In genomic region chr2:151789055-151789834, GRCh38 we compare ENCODE assay signal across 1 cellular context.
TF ChIP-seq lines count a peak whose summit lies in the region.

No MANE protein-coding gene starts in this region.

TF ChIP-seq in K562, 482 proteins besides CTCF, POLR2A, EP300 and RAD21 (continued from another document and continues in another):
- TF ChIP-seq, protein P1, sequence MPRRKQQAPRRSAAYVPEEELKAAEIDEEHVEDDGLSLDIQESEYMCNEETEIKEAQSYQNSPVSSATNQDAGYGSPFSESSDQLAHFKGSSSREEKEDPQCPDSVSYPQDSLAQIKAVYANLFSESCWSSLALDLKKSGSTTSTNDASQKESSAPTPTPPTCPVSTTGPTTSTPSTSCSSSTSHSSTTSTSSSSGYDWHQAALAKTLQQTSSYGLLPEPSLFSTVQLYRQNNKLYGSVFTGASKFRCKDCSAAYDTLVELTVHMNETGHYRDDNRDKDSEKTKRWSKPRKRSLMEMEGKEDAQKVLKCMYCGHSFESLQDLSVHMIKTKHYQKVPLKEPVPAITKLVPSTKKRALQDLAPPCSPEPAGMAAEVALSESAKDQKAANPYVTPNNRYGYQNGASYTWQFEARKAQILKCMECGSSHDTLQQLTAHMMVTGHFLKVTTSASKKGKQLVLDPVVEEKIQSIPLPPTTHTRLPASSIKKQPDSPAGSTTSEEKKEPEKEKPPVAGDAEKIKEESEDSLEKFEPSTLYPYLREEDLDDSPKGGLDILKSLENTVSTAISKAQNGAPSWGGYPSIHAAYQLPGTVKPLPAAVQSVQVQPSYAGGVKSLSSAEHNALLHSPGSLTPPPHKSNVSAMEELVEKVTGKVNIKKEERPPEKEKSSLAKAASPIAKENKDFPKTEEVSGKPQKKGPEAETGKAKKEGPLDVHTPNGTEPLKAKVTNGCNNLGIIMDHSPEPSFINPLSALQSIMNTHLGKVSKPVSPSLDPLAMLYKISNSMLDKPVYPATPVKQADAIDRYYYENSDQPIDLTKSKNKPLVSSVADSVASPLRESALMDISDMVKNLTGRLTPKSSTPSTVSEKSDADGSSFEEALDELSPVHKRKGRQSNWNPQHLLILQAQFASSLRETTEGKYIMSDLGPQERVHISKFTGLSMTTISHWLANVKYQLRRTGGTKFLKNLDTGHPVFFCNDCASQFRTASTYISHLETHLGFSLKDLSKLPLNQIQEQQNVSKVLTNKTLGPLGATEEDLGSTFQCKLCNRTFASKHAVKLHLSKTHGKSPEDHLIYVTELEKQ (CRISPR knock-in tag; IDR thresholded peaks at IDR 0.05): no peak
- peak; percentile 17; the same call in 1 of the 2 replicates for TF ChIP-seq SMAD4 (CRISPR knock-in tag; conservative IDR thresholded peaks at IDR 0.05)
- no peak for TF ChIP-seq TARDBP (IDR thresholded peaks at IDR 0.05)
- no peak for TF ChIP-seq CAMTA2 (CRISPR knock-in tag; conservative IDR thresholded peaks at IDR 0.05)
- TF ChIP-seq HINFP (tag; conservative IDR thresholded peaks at IDR 0.05; ENCODE audit: low read depth): no peak
- no peak for TF ChIP-seq ZNF24 (IDR thresholded peaks at IDR 0.05)
- TF ChIP-seq, protein P2, sequence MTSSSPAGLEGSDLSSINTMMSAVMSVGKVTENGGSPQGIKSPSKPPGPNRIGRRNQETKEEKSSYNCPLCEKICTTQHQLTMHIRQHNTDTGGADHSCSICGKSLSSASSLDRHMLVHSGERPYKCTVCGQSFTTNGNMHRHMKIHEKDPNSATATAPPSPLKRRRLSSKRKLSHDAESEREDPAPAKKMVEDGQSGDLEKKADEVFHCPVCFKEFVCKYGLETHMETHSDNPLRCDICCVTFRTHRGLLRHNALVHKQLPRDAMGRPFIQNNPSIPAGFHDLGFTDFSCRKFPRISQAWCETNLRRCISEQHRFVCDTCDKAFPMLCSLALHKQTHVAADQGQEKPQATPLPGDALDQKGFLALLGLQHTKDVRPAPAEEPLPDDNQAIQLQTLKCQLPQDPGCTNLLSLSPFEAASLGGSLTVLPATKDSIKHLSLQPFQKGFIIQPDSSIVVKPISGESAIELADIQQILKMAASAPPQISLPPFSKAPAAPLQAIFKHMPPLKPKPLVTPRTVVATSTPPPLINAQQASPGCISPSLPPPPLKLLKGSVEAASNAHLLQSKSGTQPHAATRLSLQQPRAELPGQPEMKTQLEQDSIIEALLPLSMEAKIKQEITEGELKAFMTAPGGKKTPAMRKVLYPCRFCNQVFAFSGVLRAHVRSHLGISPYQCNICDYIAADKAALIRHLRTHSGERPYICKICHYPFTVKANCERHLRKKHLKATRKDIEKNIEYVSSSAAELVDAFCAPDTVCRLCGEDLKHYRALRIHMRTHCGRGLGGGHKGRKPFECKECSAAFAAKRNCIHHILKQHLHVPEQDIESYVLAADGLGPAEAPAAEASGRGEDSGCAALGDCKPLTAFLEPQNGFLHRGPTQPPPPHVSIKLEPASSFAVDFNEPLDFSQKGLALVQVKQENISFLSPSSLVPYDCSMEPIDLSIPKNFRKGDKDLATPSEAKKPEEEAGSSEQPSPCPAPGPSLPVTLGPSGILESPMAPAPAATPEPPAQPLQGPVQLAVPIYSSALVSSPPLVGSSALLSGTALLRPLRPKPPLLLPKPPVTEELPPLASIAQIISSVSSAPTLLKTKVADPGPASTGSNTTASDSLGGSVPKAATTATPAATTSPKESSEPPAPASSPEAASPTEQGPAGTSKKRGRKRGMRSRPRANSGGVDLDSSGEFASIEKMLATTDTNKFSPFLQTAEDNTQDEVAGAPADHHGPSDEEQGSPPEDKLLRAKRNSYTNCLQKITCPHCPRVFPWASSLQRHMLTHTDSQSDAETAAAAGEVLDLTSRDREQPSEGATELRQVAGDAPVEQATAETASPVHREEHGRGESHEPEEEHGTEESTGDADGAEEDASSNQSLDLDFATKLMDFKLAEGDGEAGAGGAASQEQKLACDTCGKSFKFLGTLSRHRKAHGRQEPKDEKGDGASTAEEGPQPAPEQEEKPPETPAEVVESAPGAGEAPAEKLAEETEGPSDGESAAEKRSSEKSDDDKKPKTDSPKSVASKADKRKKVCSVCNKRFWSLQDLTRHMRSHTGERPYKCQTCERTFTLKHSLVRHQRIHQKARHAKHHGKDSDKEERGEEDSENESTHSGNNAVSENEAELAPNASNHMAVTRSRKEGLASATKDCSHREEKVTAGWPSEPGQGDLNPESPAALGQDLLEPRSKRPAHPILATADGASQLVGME (CRISPR knock-in tag; IDR thresholded peaks at IDR 0.05): no peak
- TF ChIP-seq, protein P3, sequence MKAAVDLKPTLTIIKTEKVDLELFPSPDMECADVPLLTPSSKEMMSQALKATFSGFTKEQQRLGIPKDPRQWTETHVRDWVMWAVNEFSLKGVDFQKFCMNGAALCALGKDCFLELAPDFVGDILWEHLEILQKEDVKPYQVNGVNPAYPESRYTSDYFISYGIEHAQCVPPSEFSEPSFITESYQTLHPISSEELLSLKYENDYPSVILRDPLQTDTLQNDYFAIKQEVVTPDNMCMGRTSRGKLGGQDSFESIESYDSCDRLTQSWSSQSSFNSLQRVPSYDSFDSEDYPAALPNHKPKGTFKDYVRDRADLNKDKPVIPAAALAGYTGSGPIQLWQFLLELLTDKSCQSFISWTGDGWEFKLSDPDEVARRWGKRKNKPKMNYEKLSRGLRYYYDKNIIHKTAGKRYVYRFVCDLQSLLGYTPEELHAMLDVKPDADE (conservative IDR thresholded peaks at IDR 0.05; ENCODE audit: control insufficient read depth, low read depth, low read length): no peak
- TF ChIP-seq PPARD (CRISPR knock-in tag; IDR thresholded peaks at IDR 0.05): no peak
- no peak for TF ChIP-seq NRF1 (conservative IDR thresholded peaks at IDR 0.05 in 1 of 2, IDR thresholded peaks at IDR 0.05 in 1 of 2)
- TF ChIP-seq PTRF (tag; IDR thresholded peaks at IDR 0.05): no peak
- TF ChIP-seq NCOR1 (IDR thresholded peaks at IDR 0.05): peak; percentile 89
- peak; percentile 57; the same call in 1 of the 2 replicates for TF ChIP-seq CTBP1 (IDR thresholded peaks at IDR 0.05; ENCODE audit: borderline replicate concordance)
- TF ChIP-seq, protein P4, sequence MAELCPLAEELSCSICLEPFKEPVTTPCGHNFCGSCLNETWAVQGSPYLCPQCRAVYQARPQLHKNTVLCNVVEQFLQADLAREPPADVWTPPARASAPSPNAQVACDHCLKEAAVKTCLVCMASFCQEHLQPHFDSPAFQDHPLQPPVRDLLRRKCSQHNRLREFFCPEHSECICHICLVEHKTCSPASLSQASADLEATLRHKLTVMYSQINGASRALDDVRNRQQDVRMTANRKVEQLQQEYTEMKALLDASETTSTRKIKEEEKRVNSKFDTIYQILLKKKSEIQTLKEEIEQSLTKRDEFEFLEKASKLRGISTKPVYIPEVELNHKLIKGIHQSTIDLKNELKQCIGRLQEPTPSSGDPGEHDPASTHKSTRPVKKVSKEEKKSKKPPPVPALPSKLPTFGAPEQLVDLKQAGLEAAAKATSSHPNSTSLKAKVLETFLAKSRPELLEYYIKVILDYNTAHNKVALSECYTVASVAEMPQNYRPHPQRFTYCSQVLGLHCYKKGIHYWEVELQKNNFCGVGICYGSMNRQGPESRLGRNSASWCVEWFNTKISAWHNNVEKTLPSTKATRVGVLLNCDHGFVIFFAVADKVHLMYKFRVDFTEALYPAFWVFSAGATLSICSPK (IDR thresholded peaks at IDR 0.05; ENCODE audit: borderline replicate concordance): no peak
- TF ChIP-seq GTF2F1 (IDR thresholded peaks at IDR 0.05; ENCODE audit: low read depth, low read length): no peak
- TF ChIP-seq PYGO2 (tag; IDR thresholded peaks at IDR 0.05): no peak
- no peak for TF ChIP-seq PTBP1 (IDR thresholded peaks at IDR 0.05; ENCODE audit: low read depth, low read length)
- no peak for TF ChIP-seq IRF2 (CRISPR knock-in tag; IDR thresholded peaks at IDR 0.05)
- TF ChIP-seq MLLT1 (IDR thresholded peaks at IDR 0.05): 0 out of 4 replicates have a peak, but pooled peaks have one; percentile 27 to 37
- TF ChIP-seq ZBTB17 (CRISPR knock-in tag; IDR thresholded peaks at IDR 0.05): no peak
- TF ChIP-seq, protein P5, sequence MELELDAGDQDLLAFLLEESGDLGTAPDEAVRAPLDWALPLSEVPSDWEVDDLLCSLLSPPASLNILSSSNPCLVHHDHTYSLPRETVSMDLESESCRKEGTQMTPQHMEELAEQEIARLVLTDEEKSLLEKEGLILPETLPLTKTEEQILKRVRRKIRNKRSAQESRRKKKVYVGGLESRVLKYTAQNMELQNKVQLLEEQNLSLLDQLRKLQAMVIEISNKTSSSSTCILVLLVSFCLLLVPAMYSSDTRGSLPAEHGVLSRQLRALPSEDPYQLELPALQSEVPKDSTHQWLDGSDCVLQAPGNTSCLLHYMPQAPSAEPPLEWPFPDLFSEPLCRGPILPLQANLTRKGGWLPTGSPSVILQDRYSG (tag; conservative IDR thresholded peaks at IDR 0.05; ENCODE audit: low read depth): no peak
- TF ChIP-seq, protein P6, sequence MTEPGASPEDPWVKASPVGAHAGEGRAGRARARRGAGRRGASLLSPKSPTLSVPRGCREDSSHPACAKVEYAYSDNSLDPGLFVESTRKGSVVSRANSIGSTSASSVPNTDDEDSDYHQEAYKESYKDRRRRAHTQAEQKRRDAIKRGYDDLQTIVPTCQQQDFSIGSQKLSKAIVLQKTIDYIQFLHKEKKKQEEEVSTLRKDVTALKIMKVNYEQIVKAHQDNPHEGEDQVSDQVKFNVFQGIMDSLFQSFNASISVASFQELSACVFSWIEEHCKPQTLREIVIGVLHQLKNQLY (CRISPR knock-in tag; conservative IDR thresholded peaks at IDR 0.05): no peak
- TF ChIP-seq FOXA3 (CRISPR knock-in tag; conservative IDR thresholded peaks at IDR 0.05 in 1 of 2, IDR thresholded peaks at IDR 0.05 in 1 of 2): peak; percentile 29 to 87; a peak in 3 of 4 replicates
- TF ChIP-seq ZNF354B (CRISPR knock-in tag; IDR thresholded peaks at IDR 0.05): no peak
- TF ChIP-seq ZNF79 (CRISPR knock-in tag; IDR thresholded peaks at IDR 0.05; ENCODE audit: low read depth): no peak
- peak; percentile 59 for TF ChIP-seq NFE2 (IDR thresholded peaks at IDR 0.05; ENCODE audit: low read depth)
- TF ChIP-seq JUN (IDR thresholded peaks at IDR 0.05; ENCODE audit: borderline replicate concordance, low read depth, low read length): no peak
- no peak for TF ChIP-seq JUN (CRISPR knock-in tag; IDR thresholded peaks at IDR 0.05; ENCODE audit: borderline replicate concordance)
- peak; percentile 83 for TF ChIP-seq MECOM (CRISPR knock-in tag; IDR thresholded peaks at IDR 0.05)
- TF ChIP-seq ZNF316 (IDR thresholded peaks at IDR 0.05): peak; percentile 40
- peak; percentile 44 for TF ChIP-seq RBM25 (IDR thresholded peaks at IDR 0.05; ENCODE audit: low read depth, low read length, severe bottlenecking)
- TF ChIP-seq NFYB (IDR thresholded peaks at IDR 0.05; ENCODE audit: extremely low read depth, insufficient read length): no peak
